Comparison of ENCODE assay signal across 34 cellular contexts in the genomic region with DNA sequence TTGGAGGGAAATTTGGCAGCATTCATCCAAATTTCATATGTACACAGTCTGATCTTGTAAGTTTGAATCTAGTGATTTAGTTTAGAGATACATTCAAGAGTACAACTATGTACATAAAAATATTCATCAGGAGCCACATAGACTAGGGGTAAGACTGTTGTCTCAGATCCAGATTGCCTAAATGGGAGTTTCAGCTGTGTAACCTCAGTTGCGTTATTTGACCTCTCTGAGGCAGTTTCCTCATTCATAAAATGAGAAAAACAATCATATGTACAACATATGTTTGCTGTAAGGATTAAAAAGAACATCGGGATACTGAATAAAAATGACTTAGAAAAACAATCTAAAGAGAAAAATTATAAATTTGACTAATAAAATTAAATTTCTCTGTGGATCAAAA.
DNase-seq lines count a peak whose midpoint lies in the region; ATAC-seq and TF ChIP-seq lines count a peak whose summit lies in the region.
"Had no signal": no experiment of that assay in that cellular context is flagged by ENCODE, and none has a peak within 500 bp of the region (broad histone marks: within the 10 kb centered on the region; RNA-seq: fewer than 3 reads in every experiment).

No MANE protein-coding gene starts in this region.

- H3K4me3 ChIP-seq in fibroblast of mammary gland (ENCODE audit: control insufficient read depth, low read depth, low read length) (no peak overlapping the region), foreskin fibroblast (ENCODE audit: low read depth in 1 of 2, low read length in 2 of 2) (no peak overlapping the region), tibial nerve (no peak overlapping the region)
- H3K4me3 ChIP-seq: A549; BLaER1; BLaER1 treated with 17β-estradiol and CSF1 and Interleukin-3, amounts not matched to agents 10 nM and 100 nM had no signal

- 48 to 68% methylated on average over 2 of the region's 2 CpGs for WGBS in tibial nerve, 2 donors

- TF ChIP-seq EP300 in tibial nerve (IDR thresholded peaks at IDR 0.05): no peak

- H3K36me3 ChIP-seq in tibial nerve: no peaks in the 10 kb centered on the region
- H3K36me3 ChIP-seq: BE2C; BLaER1; BLaER1 treated with 17β-estradiol and CSF1 and Interleukin-3, amounts not matched to agents 10 nM and 100 nM had no signal

- ATAC-seq in HG02938 (IDR thresholded peaks at IDR 0.05; ENCODE audit: unreplicated experiment): no peak
- no peak for ATAC-seq in activated naive CD4-positive, alpha-beta T cell treated with anti-CD3 and anti-CD28 coated beads, Interleukin-2, amount 50 U/mL, for 72 hours
- ATAC-seq: A549; CD8-positive, alpha-beta T cell had no signal

- H3K9me3 Mint-ChIP-seq in activated naive CD4-positive, alpha-beta T cell treated with anti-CD3 and anti-CD28 coated beads, Interleukin-2, amount 50 U/mL, for 72 hours: peaks cover 4 to 5% of the 10 kb centered on the region in 2 donors

- TF ChIP-seq CTCF in 22Rv1 (IDR thresholded peaks at IDR 0.05) (no peak), fibroblast of mammary gland (conservative IDR thresholded peaks at IDR 0.05; ENCODE audit: control insufficient read depth, insufficient read depth, low read depth, low read length) (no peak), foreskin fibroblast (IDR thresholded peaks at IDR 0.05; ENCODE audit: low read depth, low read length) (no peak), tibial nerve (IDR thresholded peaks at IDR 0.05) (no peak)

- no peaks in the 10 kb centered on the region for H3K4me1 ChIP-seq in tibial nerve
- H3K4me1 ChIP-seq: A549; BE2C; BLaER1; BLaER1 treated with 17β-estradiol and CSF1 and Interleukin-3, amounts not matched to agents 10 nM and 100 nM; Caco-2 had no signal

- H3K27ac Mint-ChIP-seq in activated naive CD4-positive, alpha-beta T cell treated with anti-CD3 and anti-CD28 coated beads, Interleukin-2, amount 50 U/mL, for 72 hours: no peak overlapping the region
- H3K27ac Mint-ChIP-seq: B cell; CD14-positive monocyte; CD4-positive, alpha-beta memory T cell; CD4-positive, alpha-beta T cell; CD4-positive, CD25-positive, alpha-beta regulatory T cell; CD8-positive, alpha-beta memory T cell; CD8-positive, alpha-beta T cell had no signal

- no peaks in the 10 kb centered on the region for H3K9me3 ChIP-seq in tibial nerve
- H3K9me3 ChIP-seq: A549; BE2C; BLaER1; BLaER1 treated with 17β-estradiol and CSF1 and Interleukin-3, amounts not matched to agents 10 nM and 100 nM; Caco-2 had no signal

- no peak for TF ChIP-seq POLR2A in tibial nerve (IDR thresholded peaks at IDR 0.05)

- H3K27ac ChIP-seq in 22Rv1: 0 out of 2 replicates have a peak overlapping the region, but pooled peaks have one; percentile 3
- no peak overlapping the region for H3K27ac ChIP-seq in tibial nerve
- H3K27ac ChIP-seq: A549; BLaER1; BLaER1 treated with 17β-estradiol and CSF1 and Interleukin-3, amounts not matched to agents 10 nM and 100 nM; C4-2B had no signal

- DNase-seq in HCEC 1CT (peak; percentile 53), fibroblast of mammary gland (ENCODE audit: low read depth) (peak; percentile 7), foreskin fibroblast (peak; percentile 14 to 57), tibial nerve (ENCODE audit: low spot score in 2 of 2) (no peak), inferior parietal cortex (ENCODE audit: extremely low spot score) (no peak)
- no peak for DNase-seq in activated naive CD4-positive, alpha-beta T cell treated with anti-CD3 and anti-CD28 coated beads, Interleukin-2, amount 50 U/mL, for 72 hours (ENCODE audit: low spot score in 2 of 2)
- DNase-seq: 8988T; ACHN; AML-193; BE2C; C1 segment of cervical spinal cord; Caco-2; Calu3; CD4-positive, alpha-beta memory T cell; CD4-positive, alpha-beta T cell; CD4-positive, CD25-positive, alpha-beta regulatory T cell; CD8-positive, alpha-beta memory T cell; CD8-positive, alpha-beta T cell; COR-L47; DMS 273 treated with DMSO at 0.1 percent for 48 hours; DMS153; DMS53; DMS79; DMS79 treated with DMSO at 0.1 percent for 48 hours; DND-41; EL had no signal

- no peaks in the 10 kb centered on the region for H3K27me3 ChIP-seq in tibial nerve
- H3K27me3 ChIP-seq: BE2C; BLaER1; BLaER1 treated with 17β-estradiol and CSF1 and Interleukin-3, amounts not matched to agents 10 nM and 100 nM had no signal

- no peaks in the 10 kb centered on the region for H3K36me3 Mint-ChIP-seq in activated naive CD4-positive, alpha-beta T cell treated with anti-CD3 and anti-CD28 coated beads, Interleukin-2, amount 50 U/mL, for 72 hours
- H3K36me3 Mint-ChIP-seq: CD14-positive monocyte; CD4-positive, alpha-beta memory T cell; CD4-positive, CD25-positive, alpha-beta regulatory T cell; CD8-positive, alpha-beta memory T cell; CD8-positive, alpha-beta T cell had no signal

Comparison
In these comparisons a context has a peak if more than half of its experiments do, and no peak if none do; other contexts are left out.
1. DNase-seq: peak in HCEC 1CT (single experiment), fibroblast of mammary gland (single experiment) and foreskin fibroblast (2 of 2); none in tibial nerve (0 of 2), inferior parietal cortex (single experiment) and activated naive CD4-positive, alpha-beta T cell treated with anti-CD3 and anti-CD28 coated beads, Interleukin-2, amount 50 U/mL, for 72 hours (0 of 2).